ENCODE assay signal across 24 cellular contexts in the genomic region with DNA sequence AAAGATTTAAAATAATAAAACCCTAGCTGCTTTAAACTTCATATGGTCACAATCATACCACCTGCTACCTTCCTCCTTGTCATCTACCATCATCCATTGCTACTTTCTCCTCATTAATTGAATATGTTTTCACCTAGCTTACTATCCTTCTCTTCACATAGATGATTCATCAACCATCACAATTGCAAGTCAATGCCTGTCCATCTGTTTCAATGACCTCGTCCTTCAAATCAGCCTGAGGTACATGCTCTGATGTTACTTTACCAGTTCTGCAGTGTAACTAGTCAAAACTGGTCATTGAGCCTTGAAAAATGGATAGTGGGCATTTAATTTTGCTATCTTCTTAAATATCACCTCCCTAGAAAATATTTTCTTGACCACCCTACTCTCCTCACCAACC.
"Had no signal": no experiment of that assay in that cellular context is flagged by ENCODE, and none has a peak within 500 bp of the region (broad histone marks: within the 10 kb centered on the region; RNA-seq: fewer than 3 reads in every experiment).

No MANE protein-coding gene starts in this region.

- FAIRE-seq: endometrium, small intestine, urothelium cell line had no signal

- H3K4me3 ChIP-seq: coronary artery, esophagus muscularis mucosa, lung, neural progenitor cell, right lobe of liver, thoracic aorta, tibial nerve, upper lobe of left lung had no signal

- ATAC-seq: effector memory CD8-positive, alpha-beta T cell; left lobe of liver; naive thymus-derived CD4-positive, alpha-beta T cell; right lobe of liver; stimulated activated naive B cell treated with anti-CD40 and anti-IgM and Interleukin-4, amounts not matched to agents 10 μg/mL and 1 μg/mL and 100 μg/mL, for 72 hours had no signal

- DNase-seq: effector memory CD8-positive, alpha-beta T cell; foreskin melanocyte; hypothalamus; immature natural killer cell; islet precursor cell; mesenchymal stem cell; midbrain; naive thymus-derived CD4-positive, alpha-beta T cell; right lobe of liver; small intestine; stimulated activated CD4-positive, alpha-beta T cell treated with anti-CD3 and anti-CD28 coated beads, Interleukin-15, amount 100 ng/mL, for 24 hours; stimulated activated CD4-positive, alpha-beta T cell treated with anti-CD3 and anti-CD28 coated beads, Interleukin-2, amount 100 ng/mL, for 48 hours; stimulated activated naive B cell treated with anti-CD40 and anti-IgM and Interleukin-4, amounts not matched to agents 10 μg/mL and 1 μg/mL and 100 μg/mL, for 72 hours; upper lobe of left lung had no signal

- H3K27ac ChIP-seq: coronary artery, esophagus muscularis mucosa, neural progenitor cell, parathyroid adenoma, right lobe of liver, thoracic aorta, tibial nerve, upper lobe of left lung had no signal

- H3K36me3 ChIP-seq: esophagus muscularis mucosa, neural progenitor cell, right lobe of liver, thoracic aorta, tibial nerve, upper lobe of left lung had no signal

- H3K27me3 ChIP-seq: esophagus muscularis mucosa, neural progenitor cell, right lobe of liver, tibial nerve, upper lobe of left lung had no signal

- H3K4me1 ChIP-seq: esophagus muscularis mucosa, neural progenitor cell, parathyroid adenoma, right lobe of liver, tibial nerve, upper lobe of left lung had no signal
